ENCODE assay signal across 9 cellular contexts in genomic region chr1:161037661-161038522, GRCh38. TPM values are rescaled to one million over a fixed set of nuclear protein-coding genes. Genes with fewer than 3 reads are reported as not detected.
DNase-seq lines count a peak whose midpoint lies in the region; ATAC-seq and TF ChIP-seq lines count a peak whose summit lies in the region.
"Had no signal": no experiment of that assay in that cellular context is flagged by ENCODE, and none has a peak within 500 bp of the region (broad histone marks: within the 10 kb centered on the region; RNA-seq: fewer than 3 reads in every experiment).

No MANE protein-coding gene starts in this region.

- H3K36me3 Mint-ChIP-seq in Caco-2 (ENCODE audit: insufficient read depth, unreplicated experiment) (peaks cover 35% of the 10 kb centered on the region), neural progenitor cell (peaks cover 24% of the 10 kb centered on the region)

- peak overlapping the region; percentile 72 for H3K4me3 ChIP-seq in Caco-2 (ENCODE audit: low read depth, low read length)
- peak overlapping the region; percentile 82 for H3K4me3 ChIP-seq in epithelial cell of esophagus (ENCODE audit: low read length)
- peak overlapping the region; percentile 84 for H3K4me3 ChIP-seq in neural progenitor cell

- H4K20me1 ChIP-seq in neural progenitor cell (ENCODE audit: low read depth): peaks cover 9% of the 10 kb centered on the region

- peaks cover 12% of the 10 kb centered on the region for H3K36me3 ChIP-seq in Caco-2 (ENCODE audit: control insufficient read depth, insufficient read depth, low read length)
- no peaks in the 10 kb centered on the region for H3K36me3 ChIP-seq in neural progenitor cell

- H3K27ac Mint-ChIP-seq in Caco-2 (ENCODE audit: unreplicated experiment) (peak overlapping the region; percentile 87), neural progenitor cell (no peak overlapping the region)

- H2AFZ ChIP-seq in neural progenitor cell (replicated peaks): peak overlapping the region; percentile 74

- H3K27me3 ChIP-seq in Caco-2 (replicated peaks; ENCODE audit: control insufficient read depth, insufficient read depth, low read length) (no peaks in the 10 kb centered on the region), neural progenitor cell (no peaks in the 10 kb centered on the region)

- no peak overlapping the region for H3K9ac ChIP-seq in neural progenitor cell

- H3K4me3 Mint-ChIP-seq in Caco-2 (ENCODE audit: unreplicated experiment) (peak overlapping the region; percentile 94), neural progenitor cell (no peak overlapping the region)

- H3K9me3 Mint-ChIP-seq in Caco-2 (ENCODE audit: unreplicated experiment) (no peaks in the 10 kb centered on the region), neural progenitor cell (no peaks in the 10 kb centered on the region)

- peak overlapping the region; percentile 84 for H3K4me2 ChIP-seq in neural progenitor cell

- peaks cover 31% of the 10 kb centered on the region for H3F3A ChIP-seq in neural progenitor cell (ENCODE audit: low read depth)

- ATAC-seq in GM18873 (IDR thresholded peaks at IDR 0.05; ENCODE audit: low FRiP score, unreplicated experiment): no peak

- no TSS peak for BruUV-seq in Caco-2 (replicated peaks; lab: Mats Ljungman, UMichigan)

- H3K27me3 Mint-ChIP-seq in Caco-2 (ENCODE audit: insufficient read depth, unreplicated experiment): no peaks in the 10 kb centered on the region
- peaks cover 2% of the 10 kb centered on the region for H3K27me3 Mint-ChIP-seq in neural progenitor cell (ENCODE audit: insufficient read depth, low read depth)

- CTCF ChIA-PET in Caco-2 (lab: Charles Lee): interaction anchor here (0.5 to 1.4 kb wide), 5 partner anchors 16 to 60 kb away, joined by 3 to 8 read pairs (median 3); partner anchors contain the start of gene KLHDC9

- H3K27ac ChIP-seq in neural progenitor cell: no peak overlapping the region

- no peak for TF ChIP-seq CTCF in Caco-2 (IDR thresholded peaks at IDR 0.05; ENCODE audit: insufficient read depth in 1 of 2, low read depth in 1 of 2, low read length in 1 of 2, severe bottlenecking in 1 of 2, unreplicated experiment in 1 of 2)
- TF ChIP-seq CTCF in epithelial cell of esophagus (IDR thresholded peaks at IDR 0.05; ENCODE audit: insufficient read depth, low read depth, low read length, missing control alignments): no peak
- TF ChIP-seq CTCF in neural progenitor cell (IDR thresholded peaks at IDR 0.05): no peak

- H3K4me1 Mint-ChIP-seq in Caco-2 (ENCODE audit: low read depth, unreplicated experiment) (peaks cover 3% of the 10 kb centered on the region), neural progenitor cell (peaks cover 9% of the 10 kb centered on the region)

- DNase-seq in Caco-2 (no peak), NCI-H345 treated with DMSO at 0.1 percent for 48 hours (lab: John Stamatoyannopoulos, UW; ENCODE audit: unreplicated experiment) (peak; percentile 12), epithelial cell of esophagus (ENCODE audit: low read depth) (peak; percentile 61), neural progenitor cell (ENCODE audit: low spot score) (peak; percentile 68), cerebellar nuclear complex (lab: John Stamatoyannopoulos, UW) (no peak), NCI-H2171 treated with DMSO at 0.1 percent for 48 hours (lab: John Stamatoyannopoulos, UW) (no peak), DMS 273 (lab: John Stamatoyannopoulos, UW; ENCODE audit: unreplicated experiment) (no peak)

- H3K79me2 ChIP-seq in neural progenitor cell (ENCODE audit: low read depth): peaks cover 4% of the 10 kb centered on the region

- H3K4me1 ChIP-seq in Caco-2 (peaks cover 7% of the 10 kb centered on the region; the same call in 1 of the 2 replicates), neural progenitor cell (peaks cover 15% of the 10 kb centered on the region)

- H3K9me3 ChIP-seq in Caco-2 (no peaks in the 10 kb centered on the region), neural progenitor cell (ENCODE audit: low read depth) (no peaks in the 10 kb centered on the region)

- POLR2A ChIA-PET in Caco-2 (lab: Charles Lee): interaction anchor here (1.0 to 2.2 kb wide), 3 partner anchors 16 to 40 kb away, joined by 3 to 20 read pairs (median 4); partner anchors contain the start of gene F11R

- intact Hi-C loops in Caco-2 (cut with micrococcal nuclease; ENCODE audit: unreplicated experiment): loop anchor here (1.0 kb wide), 1 partner anchor 41 kb away; no protein-coding TSS in a partner anchor

RNA-seq across cellular contexts. Expression of gene TSTD1, which starts 0.9 kb away (rescaled TPM):
- total RNA-seq in Caco-2 (2022) (24.8 and 26.8 TPM in 2 replicates), neural progenitor cell (ENCODE audit: low replicate concordance) (29.9 and 59.9 TPM in 2 replicates)

RNA-seq across cellular contexts. Expression of gene USF1, which starts 7.9 kb away (rescaled TPM):
- total RNA-seq in Caco-2 (2022) (49.7 and 52.7 TPM in 2 replicates), neural progenitor cell (ENCODE audit: low replicate concordance) (74.4 and 103 TPM in 2 replicates)

RNA-seq across cellular contexts. Expression of gene F11R, which starts 16.9 kb away (rescaled TPM):
- total RNA-seq in Caco-2 (2022) (182 and 196 TPM in 2 replicates), neural progenitor cell (ENCODE audit: low replicate concordance) (60.0 and 69.3 TPM in 2 replicates)

RNA-seq across cellular contexts. Expression of gene ARHGAP30, which starts 31.8 kb away (rescaled TPM):
- total RNA-seq in Caco-2 (2022) (not detected in 2 replicates), neural progenitor cell (ENCODE audit: low replicate concordance) (0.06 TPM in 1 of 2 replicates, not detected in the other)
- total RNA-seq: RPMI7951 had no signal

RNA-seq across cellular contexts. Expression of gene NECTIN4, which starts 51.5 kb away (rescaled TPM):
- total RNA-seq in Caco-2 (2022) (0.20 and 0.74 TPM in 2 replicates), neural progenitor cell (ENCODE audit: low replicate concordance) (0.06 TPM in 1 of 2 replicates, not detected in the other)
- total RNA-seq: RPMI7951 had no signal

Comparison
In these comparisons a context has a peak if more than half of its experiments do, and no peak if none do; other contexts are left out.
1. DNase-seq: peak in NCI-H345 treated with DMSO at 0.1 percent for 48 hours (single experiment), epithelial cell of esophagus (single experiment) and neural progenitor cell (single experiment); none in Caco-2 (0 of 2), cerebellar nuclear complex (0 of 2), NCI-H2171 treated with DMSO at 0.1 percent for 48 hours (single experiment) and DMS 273 (single experiment).
2. Peak in every context shown above with its lines, with median percentiles within 50 percentile points of each other: H3K4me3 ChIP-seq.